8 cellular contexts compared by ENCODE assay signal in the genomic region with DNA sequence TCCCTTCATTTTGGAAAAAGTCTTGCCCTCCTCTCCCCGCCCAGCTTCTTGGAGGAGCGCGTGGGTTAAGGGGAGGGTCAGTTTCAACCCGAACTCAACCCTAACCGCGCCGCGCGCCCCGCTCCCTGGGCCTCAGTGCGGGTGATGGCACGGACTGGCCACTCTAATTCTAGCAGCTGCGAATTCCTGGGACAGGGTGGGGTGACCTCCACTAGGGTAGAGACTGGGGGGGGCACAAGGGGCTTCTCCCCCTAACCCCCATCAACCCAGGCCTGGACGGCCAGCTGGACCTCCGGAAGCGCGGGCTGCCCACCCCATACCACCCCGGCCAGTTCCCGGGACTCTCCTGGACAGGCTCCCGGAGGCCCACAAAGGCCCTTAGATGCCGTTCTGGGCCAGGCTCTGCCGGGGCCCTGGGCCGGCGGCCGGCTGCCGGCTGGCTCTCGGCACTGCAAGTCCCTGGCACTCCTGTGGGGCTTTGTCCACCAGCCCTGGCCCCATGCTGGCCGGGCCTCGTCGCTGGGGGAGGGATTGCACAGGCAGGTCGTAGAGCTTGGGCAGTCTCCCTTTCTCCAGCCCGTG. TPM values are rescaled to one million over a fixed set of nuclear protein-coding genes. Genes with fewer than 3 reads are reported as not detected.
DNase-seq lines count a peak whose midpoint lies in the region; ATAC-seq and TF ChIP-seq lines count a peak whose summit lies in the region.

No MANE protein-coding gene starts in this region.

- 55% methylated on average over 31 of the region's 32 CpGs for WGBS in smooth muscle cell (ENCODE audit: low lambda C conversion rate)

- H3K9me3 ChIP-seq in HCT116 (ENCODE audit: control insufficient read depth in 1 of 2, insufficient read depth in 1 of 2, low read depth in 1 of 2, low read length in 2 of 2), result no peaks in the 10 kb centered on the region
- no peaks in the 10 kb centered on the region for H3K9me3 ChIP-seq in smooth muscle cell (replicated peaks; ENCODE audit: low read depth)

- H3K9me2 ChIP-seq in HCT116 (ENCODE audit: insufficient read depth), result no peaks in the 10 kb centered on the region

- TF ChIP-seq POLR2A in HCT116 (IDR thresholded peaks at IDR 0.05; ENCODE audit: borderline replicate concordance, extremely low read depth, insufficient read depth, insufficient read length), result no peak

- peak overlapping the region; percentile 39 to 89 (median 60) for H3K4me3 Mint-ChIP-seq in brain

- peaks cover 5% of the 10 kb centered on the region for H3K4me1 Mint-ChIP-seq in brain

- peaks cover under 1% of the 10 kb centered on the region; the same call in 1 of the 2 replicates for H3K27me3 ChIP-seq in HCT116 (ENCODE audit: insufficient read depth, low read length)
- peaks cover 51% of the 10 kb centered on the region for H3K27me3 ChIP-seq in smooth muscle cell (ENCODE audit: low read depth)

- H3K9ac ChIP-seq in HCT116 (ENCODE audit: low read length), result no peak overlapping the region
- H3K9ac ChIP-seq in smooth muscle cell (ENCODE audit: low read depth), result no peak overlapping the region

- H3K4me2 ChIP-seq in HCT116 (ENCODE audit: low read length), result peak overlapping the region; percentile 98
- H3K4me2 ChIP-seq in smooth muscle cell, result peak overlapping the region; percentile 87

- RAD21 ChIA-PET in HCT116 (lab: Charles Lee; ENCODE audit: low non-redundant PET in 1 of 2, low total read pairs in 2 of 2, uncharacterized antibody in 2 of 2, unreplicated experiment in 2 of 2), result interaction anchor here (0.6 to 2.1 kb wide), 5 partner anchors 75 to 254 kb away, joined by 3 to 21 read pairs (median 3); partner anchors contain the start of gene NRG2 (in 1 of the 2)

- peak overlapping the region; percentile 30; the same call in 1 of the 2 replicates for H3K27ac ChIP-seq in HCT116 (ENCODE audit: low read depth, low read length)
- H3K27ac ChIP-seq in smooth muscle cell (ENCODE audit: low read depth), result no peak overlapping the region

- H3K36me3 ChIP-seq in HCT116 (ENCODE audit: control insufficient read depth in 1 of 2, insufficient read depth in 2 of 2, low read length in 2 of 2) (no peaks in the 10 kb centered on the region), smooth muscle cell (ENCODE audit: low read depth) (no peaks in the 10 kb centered on the region)

- TF ChIP-seq CTCF in HCT116 (IDR thresholded peaks at IDR 0.05 in 2 of 3, conservative IDR thresholded peaks at IDR 0.05 in 1 of 3; ENCODE audit: borderline replicate concordance in 1 of 3, insufficient read depth in 1 of 3, low read depth in 2 of 3, low read length in 2 of 3) (no peak), brain (conservative IDR thresholded peaks at IDR 0.05) (no peak), smooth muscle cell (IDR thresholded peaks at IDR 0.05; ENCODE audit: borderline replicate concordance, insufficient read depth, poor library complexity, severe bottlenecking) (no peak)

- H3K27ac Mint-ChIP-seq in brain, result peak overlapping the region in 1 of 5 experiments; percentile 85

- H2AFZ ChIP-seq in HCT116 (ENCODE audit: low read depth, low read length, poor library complexity, severe bottlenecking) (no peak overlapping the region), smooth muscle cell (ENCODE audit: low read depth) (peak overlapping the region; percentile 93)

- CTCF ChIA-PET in HCT116 (lab: Charles Lee), result interaction anchor here (1.0 to 4.2 kb wide), 13 partner anchors 9 to 368 kb away, joined by 3 to 181 read pairs (median 8); no protein-coding TSS in a partner anchor

- H3K27me3 Mint-ChIP-seq in brain, result peaks cover 16% of the 10 kb centered on the region

- BruUV-seq in HCT116 (replicated peaks; lab: Mats Ljungman, UMichigan), result no TSS peak

- H3K36me3 Mint-ChIP-seq in brain, result no peaks in the 10 kb centered on the region

- no peak for TF ChIP-seq RAD21 in HCT116 (IDR thresholded peaks at IDR 0.05; ENCODE audit: low read depth)

- DNase-seq in HCT116 (ENCODE audit: low read depth, low spot score) (no peak), inferior parietal cortex (ENCODE audit: extremely low spot score) (peak; percentile 72), smooth muscle cell (lab: John Stamatoyannopoulos, UW; ENCODE audit: unreplicated experiment) (no peak), NCI-H1436 (lab: John Stamatoyannopoulos, UW) (no peak)
- DNase-seq in stimulated activated CD4-positive, alpha-beta T cell treated with anti-CD3 and anti-CD28 coated beads, Interleukin-4, amount 100 ng/mL, for 24 hours, result no peak
- no peak for DNase-seq in stimulated activated CD4-positive, alpha-beta T cell treated with anti-CD3 and anti-CD28 coated beads, Interleukin-12 subunit alpha, Interleukin-12 subunit beta, amount 100 ng/mL, for 4 hours

- intact Hi-C loops in HCT116 (cut with micrococcal nuclease), result no loop called here

- no peak overlapping the region for H3K4me3 ChIP-seq in HCT116 (replicated peaks in 1 of 2; ENCODE audit: low read depth in 1 of 2, low read length in 2 of 2)
- peak overlapping the region; percentile 60 for H3K4me3 ChIP-seq in smooth muscle cell

- peaks cover 3 to 10% of the 10 kb centered on the region in 2 experiments; a peak in 2 of 4 replicates for H3K4me1 ChIP-seq in HCT116 (ENCODE audit: control insufficient read depth in 1 of 2, insufficient read depth in 2 of 2, low read length in 2 of 2)
- peaks cover 3% of the 10 kb centered on the region for H3K4me1 ChIP-seq in smooth muscle cell (ENCODE audit: low read depth)

- POLR2A ChIA-PET in HCT116 (lab: Charles Lee), result interaction anchor here (0.7 to 1.3 kb wide), 2 partner anchors 180 to 417 kb away, joined by 4 to 10 read pairs; no protein-coding TSS in a partner anchor

- no peak for ATAC-seq in HCT116
- ATAC-seq in GM21390 (IDR thresholded peaks at IDR 0.05; ENCODE audit: unreplicated experiment), result no peak

- peaks cover 0 to 8% (median 0%) of the 10 kb centered on the region in 5 experiments for H3K9me3 Mint-ChIP-seq in brain

- H3K79me2 ChIP-seq in HCT116 (ENCODE audit: insufficient read depth, low read length), result no peaks in the 10 kb centered on the region
- H3K79me2 ChIP-seq in smooth muscle cell (ENCODE audit: low read depth), result no peaks in the 10 kb centered on the region

- no peaks in the 10 kb centered on the region for H4K20me1 ChIP-seq in HCT116 (ENCODE audit: insufficient read depth)
- H4K20me1 ChIP-seq in smooth muscle cell (ENCODE audit: low read depth), result no peaks in the 10 kb centered on the region

- no peaks in the 10 kb centered on the region for H3F3A ChIP-seq in smooth muscle cell (ENCODE audit: low read depth)

TF ChIP-seq in HCT116, 20 proteins besides CTCF, POLR2A, EP300 and RAD21:
- no peak for TF ChIP-seq ZFX (IDR thresholded peaks at IDR 0.05)
- TF ChIP-seq EZH2 (IDR thresholded peaks at IDR 0.05), result no peak
- no peak for TF ChIP-seq SRF (IDR thresholded peaks at IDR 0.05; ENCODE audit: low read depth)
- no peak for TF ChIP-seq SIN3A (IDR thresholded peaks at IDR 0.05; ENCODE audit: low read depth)

RNA-seq across cellular contexts. Expression of gene PSD2, which starts 7.2 kb away (rescaled TPM):
- 0.79 TPM for total RNA-seq in HCT116 (2021; ENCODE audit: unreplicated experiment)
- 0.25 and 0.29 TPM in 2 replicates for polyA plus RNA-seq in HCT116 (2012)
- 23.1 TPM for polyA plus RNA-seq in brain (ENCODE audit: insufficient read depth, low read depth, low replicate concordance)
- 0.72 and 0.81 TPM in 2 replicates for total RNA-seq in smooth muscle cell
- polyA plus RNA-seq in smooth muscle cell, result 0.43 and 0.54 TPM in 2 replicates
